1 cellular context compared by ENCODE assay signal in genomic region chr11:2166091-2166851, GRCh38.
TF ChIP-seq lines count a peak whose summit lies in the region.

No MANE protein-coding gene starts in this region.

TF ChIP-seq in SK-N-SH, 30 proteins besides CTCF, POLR2A, EP300 and RAD21 (continued from another document):
- TF ChIP-seq, protein P1, sequence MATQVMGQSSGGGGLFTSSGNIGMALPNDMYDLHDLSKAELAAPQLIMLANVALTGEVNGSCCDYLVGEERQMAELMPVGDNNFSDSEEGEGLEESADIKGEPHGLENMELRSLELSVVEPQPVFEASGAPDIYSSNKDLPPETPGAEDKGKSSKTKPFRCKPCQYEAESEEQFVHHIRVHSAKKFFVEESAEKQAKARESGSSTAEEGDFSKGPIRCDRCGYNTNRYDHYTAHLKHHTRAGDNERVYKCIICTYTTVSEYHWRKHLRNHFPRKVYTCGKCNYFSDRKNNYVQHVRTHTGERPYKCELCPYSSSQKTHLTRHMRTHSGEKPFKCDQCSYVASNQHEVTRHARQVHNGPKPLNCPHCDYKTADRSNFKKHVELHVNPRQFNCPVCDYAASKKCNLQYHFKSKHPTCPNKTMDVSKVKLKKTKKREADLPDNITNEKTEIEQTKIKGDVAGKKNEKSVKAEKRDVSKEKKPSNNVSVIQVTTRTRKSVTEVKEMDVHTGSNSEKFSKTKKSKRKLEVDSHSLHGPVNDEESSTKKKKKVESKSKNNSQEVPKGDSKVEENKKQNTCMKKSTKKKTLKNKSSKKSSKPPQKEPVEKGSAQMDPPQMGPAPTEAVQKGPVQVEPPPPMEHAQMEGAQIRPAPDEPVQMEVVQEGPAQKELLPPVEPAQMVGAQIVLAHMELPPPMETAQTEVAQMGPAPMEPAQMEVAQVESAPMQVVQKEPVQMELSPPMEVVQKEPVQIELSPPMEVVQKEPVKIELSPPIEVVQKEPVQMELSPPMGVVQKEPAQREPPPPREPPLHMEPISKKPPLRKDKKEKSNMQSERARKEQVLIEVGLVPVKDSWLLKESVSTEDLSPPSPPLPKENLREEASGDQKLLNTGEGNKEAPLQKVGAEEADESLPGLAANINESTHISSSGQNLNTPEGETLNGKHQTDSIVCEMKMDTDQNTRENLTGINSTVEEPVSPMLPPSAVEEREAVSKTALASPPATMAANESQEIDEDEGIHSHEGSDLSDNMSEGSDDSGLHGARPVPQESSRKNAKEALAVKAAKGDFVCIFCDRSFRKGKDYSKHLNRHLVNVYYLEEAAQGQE (IDR thresholded peaks at IDR 0.05; ENCODE audit: low read depth, low read length) = no peak
- TF ChIP-seq ELF1 (IDR thresholded peaks at IDR 0.05) = no peak
- TF ChIP-seq MXI1 (IDR thresholded peaks at IDR 0.05; ENCODE audit: low read depth, low read length) = no peak
- TF ChIP-seq FOXJ3 (CRISPR knock-in tag; IDR thresholded peaks at IDR 0.05) = no peak
- TF ChIP-seq GATA2 (CRISPR knock-in tag; IDR thresholded peaks at IDR 0.05) = no peak
- no peak for TF ChIP-seq YY1 (IDR thresholded peaks at IDR 0.05; ENCODE audit: low read depth)
- TF ChIP-seq MEF2A (IDR thresholded peaks at IDR 0.05; ENCODE audit: borderline replicate concordance, low read depth) = no peak
- no peak for TF ChIP-seq TEAD4 (IDR thresholded peaks at IDR 0.05; ENCODE audit: borderline replicate concordance, insufficient read depth)
- no peak for TF ChIP-seq SIN3A (IDR thresholded peaks at IDR 0.05; ENCODE audit: borderline replicate concordance, low read depth, low read length)
- no peak for TF ChIP-seq MAX (IDR thresholded peaks at IDR 0.05; ENCODE audit: low read depth)
- TF ChIP-seq NRF1 (IDR thresholded peaks at IDR 0.05; ENCODE audit: low read depth, low read length) = no peak
TF ChIP-seq in SK-N-SH: peak in this region for 0.
